Comparison of ENCODE assay signal across 1 cellular context in genomic region chr20:1944345-1945099, GRCh38.
TF ChIP-seq lines count a peak whose summit lies in the region.

No MANE protein-coding gene starts in this region.

TF ChIP-seq in GM23338, 12 proteins besides CTCF, POLR2A, EP300 and RAD21 (continued from another document):
- TF ChIP-seq ETS1 (IDR thresholded peaks at IDR 0.05): no peak
- no peak for TF ChIP-seq EZH2 (IDR thresholded peaks at IDR 0.05; ENCODE audit: low read depth, unreplicated experiment)
- no peak for TF ChIP-seq ZNF462 (CRISPR knock-in tag; IDR thresholded peaks at IDR 0.05)
- no peak for TF ChIP-seq REST (IDR thresholded peaks at IDR 0.05; ENCODE audit: unreplicated experiment)
